Comparison of ENCODE assay signal across 14 cellular contexts in the genomic region with DNA sequence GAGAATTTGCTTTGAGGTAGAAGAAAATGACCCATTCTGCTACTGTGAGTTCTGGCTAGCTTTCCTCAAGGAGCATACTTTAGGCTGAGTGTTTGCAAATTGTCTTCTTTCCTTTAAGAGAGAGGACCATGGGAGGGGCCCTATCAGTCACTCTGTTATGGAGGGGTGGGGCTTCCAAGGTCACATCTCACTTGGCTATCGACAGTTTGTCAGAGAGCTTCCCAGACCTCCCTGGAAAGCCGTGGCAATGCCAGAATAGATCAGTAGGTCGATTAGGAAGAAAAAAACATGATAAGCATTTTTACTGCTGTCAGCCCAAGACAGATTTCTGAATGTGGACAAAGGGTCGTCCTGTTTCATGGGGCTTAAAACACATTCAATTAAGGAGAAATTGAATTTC.
"Had no signal": no experiment of that assay in that cellular context is flagged by ENCODE, and none has a peak within 500 bp of the region (broad histone marks: within the 10 kb centered on the region; RNA-seq: fewer than 3 reads in every experiment).

No MANE protein-coding gene starts in this region.

- H3K4me3 ChIP-seq: esophagus squamous epithelium, tibial artery had no signal

- H3K36me3 Mint-ChIP-seq: activated naive CD8-positive, alpha-beta T cell had no signal

- H3K27me3 ChIP-seq: esophagus squamous epithelium, tibial artery had no signal

- H3K9me3 ChIP-seq: esophagus squamous epithelium, tibial artery had no signal

- H3K27ac ChIP-seq: esophagus squamous epithelium, tibial artery had no signal

- H3K4me1 ChIP-seq: esophagus squamous epithelium had no signal

- DNase-seq: activated CD4-positive, alpha-beta T cell treated with anti-CD3 and anti-CD28 coated beads for 36 hours; activated CD4-positive, alpha-beta T cell treated with anti-CD3 and anti-CD28 coated beads, Interleukin-2, amount 50 U/mL, for 48 hours; activated gamma-delta T cell; effector CD8-positive, alpha-beta T cell; esophagus squamous epithelium; kidney; occipital lobe; stimulated activated CD4-positive, alpha-beta T cell treated with anti-CD3 and anti-CD28 coated beads, Interleukin-2, amount 100 ng/mL, for 24 hours; stimulated activated naive CD4-positive, alpha-beta T cell treated with Interleukin-2 at 50 U/mL for 16 hours; tibial artery had no signal

- ATAC-seq: activated CD4-positive, alpha-beta T cell treated with anti-CD3 and anti-CD28 coated beads for 36 hours; left lobe of liver had no signal

- H3K36me3 ChIP-seq: esophagus squamous epithelium, tibial artery had no signal

- H3K27ac Mint-ChIP-seq: activated CD4-positive, alpha-beta T cell treated with anti-CD3 and anti-CD28 coated beads for 36 hours; activated naive CD8-positive, alpha-beta T cell; dendritic cell treated with granulocyte-macrophage colony-stimulating factor and Interleukin-4, amounts not matched to agents 40 ng/mL and 50 ng/mL, for 4 days; progenitor cell of endocrine pancreas had no signal
